1 cellular context compared by ENCODE assay signal in the genomic region with DNA sequence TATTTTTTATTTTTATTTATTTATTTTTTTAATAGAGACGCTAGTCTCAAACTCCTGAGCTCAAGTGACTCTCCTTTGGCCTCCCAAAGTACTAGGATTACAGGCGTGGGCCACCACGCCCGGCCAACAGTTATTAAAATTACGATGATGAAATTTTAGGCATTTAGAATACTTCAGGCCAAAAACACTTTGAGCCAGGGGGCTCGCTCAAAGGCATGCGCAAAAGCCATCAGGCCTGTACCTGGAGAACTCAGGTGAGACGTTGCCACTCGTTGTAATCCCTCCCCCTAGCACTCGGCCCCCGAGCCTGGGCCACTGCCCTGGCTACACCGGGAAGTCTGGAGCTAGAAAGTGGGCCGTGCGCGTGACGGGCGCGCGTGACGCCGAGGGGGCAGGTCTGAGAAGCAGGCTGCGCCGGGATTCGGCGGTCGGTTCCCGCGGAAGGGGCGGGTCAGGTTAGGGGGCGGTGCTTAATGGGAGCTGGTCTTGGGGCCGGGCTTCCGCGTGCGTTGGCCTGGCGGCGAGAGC.
TF ChIP-seq lines count a peak whose summit lies in the region.

No MANE protein-coding gene starts in this region.

TF ChIP-seq in HepG2, 621 proteins besides CTCF, POLR2A, EP300 and RAD21 (continued from another document and continues in another):
- TF ChIP-seq CEBPZ (IDR thresholded peaks at IDR 0.05; ENCODE audit: low read length) (no peak), MTA1 (CRISPR knock-in tag; IDR thresholded peaks at IDR 0.05; ENCODE audit: borderline replicate concordance) (peak; percentile 91; the same call in 1 of the 2 replicates), HNF4G (IDR thresholded peaks at IDR 0.05; ENCODE audit: borderline replicate concordance, low read depth, low read length) (no peak), HNF4G (CRISPR knock-in tag; IDR thresholded peaks at IDR 0.05; ENCODE audit: borderline replicate concordance, low read depth) (peak; percentile 31; the same call in 1 of the 2 replicates), KMT2B (CRISPR knock-in tag; IDR thresholded peaks at IDR 0.05) (peak; percentile 81), ISX (CRISPR knock-in tag; conservative IDR thresholded peaks at IDR 0.05) (no peak; the same call in 1 of the 2 replicates), TGIF2 (CRISPR knock-in tag; IDR thresholded peaks at IDR 0.05) (no peak), FOSL1 (CRISPR knock-in tag; IDR thresholded peaks at IDR 0.05; ENCODE audit: borderline replicate concordance) (no peak), DNMT1 (CRISPR knock-in tag; IDR thresholded peaks at IDR 0.05) (no peak), ZNF720 (CRISPR knock-in tag; IDR thresholded peaks at IDR 0.05) (peak; percentile 93; the same call in 1 of the 2 replicates), TP53 (CRISPR knock-in tag; conservative IDR thresholded peaks at IDR 0.05) (no peak), ZC3H4 (CRISPR knock-in tag; IDR thresholded peaks at IDR 0.05; ENCODE audit: borderline replicate concordance) (no peak; the same call in 1 of the 2 replicates), ZNF121 (CRISPR knock-in tag; IDR thresholded peaks at IDR 0.05) (peak; percentile 58; the same call in 1 of the 2 replicates), TOPORS (CRISPR knock-in tag; IDR thresholded peaks at IDR 0.05) (no peak), ATAD3A (CRISPR knock-in tag; IDR thresholded peaks at IDR 0.05) (no peak; the same call in 1 of the 2 replicates), ZNF839 (CRISPR knock-in tag; IDR thresholded peaks at IDR 0.05; ENCODE audit: borderline replicate concordance) (no peak), ZNF136 (CRISPR knock-in tag; IDR thresholded peaks at IDR 0.05; ENCODE audit: low read depth) (peak; percentile 99), NR2F6 (IDR thresholded peaks at IDR 0.05) (no peak), NR2F6 (CRISPR knock-in tag; IDR thresholded peaks at IDR 0.05) (peak; percentile 62; the same call in 1 of the 2 replicates), SMAD3 (CRISPR knock-in tag; IDR thresholded peaks at IDR 0.05) (peak; percentile 95), STAG1 (CRISPR knock-in tag; IDR thresholded peaks at IDR 0.05) (peak; percentile 25), ZNF281 (CRISPR knock-in tag; IDR thresholded peaks at IDR 0.05; ENCODE audit: borderline replicate concordance) (peak; percentile 72; the same call in 1 of the 2 replicates), ZFP36 (IDR thresholded peaks at IDR 0.05; ENCODE audit: borderline replicate concordance, low read depth, low read length, partially characterized antibody) (no peak), RAD51 (IDR thresholded peaks at IDR 0.05; ENCODE audit: borderline replicate concordance) (peak; percentile 34; the same call in 1 of the 2 replicates), PHF20 (CRISPR knock-in tag; IDR thresholded peaks at IDR 0.05) (peak; percentile 86), SOX5 (CRISPR knock-in tag; IDR thresholded peaks at IDR 0.05; ENCODE audit: borderline replicate concordance) (peak; percentile 79), ZNF607 (CRISPR knock-in tag; IDR thresholded peaks at IDR 0.05; ENCODE audit: borderline replicate concordance) (peak; percentile 85; the same call in 1 of the 2 replicates), ZFP37 (CRISPR knock-in tag; IDR thresholded peaks at IDR 0.05; ENCODE audit: borderline replicate concordance) (peak; percentile 98), ZZZ3 (CRISPR knock-in tag; IDR thresholded peaks at IDR 0.05; ENCODE audit: borderline replicate concordance) (peak; percentile 82; the same call in 1 of the 2 replicates), PRDM15 (CRISPR knock-in tag; IDR thresholded peaks at IDR 0.05) (no peak), FOXM1 (CRISPR knock-in tag; IDR thresholded peaks at IDR 0.05) (no peak), ZNF180 (CRISPR knock-in tag; IDR thresholded peaks at IDR 0.05; ENCODE audit: borderline replicate concordance, low read depth) (no peak), ZBTB7B (CRISPR knock-in tag; IDR thresholded peaks at IDR 0.05) (no peak; the same call in 1 of the 2 replicates)
- TF ChIP-seq, protein P1, sequence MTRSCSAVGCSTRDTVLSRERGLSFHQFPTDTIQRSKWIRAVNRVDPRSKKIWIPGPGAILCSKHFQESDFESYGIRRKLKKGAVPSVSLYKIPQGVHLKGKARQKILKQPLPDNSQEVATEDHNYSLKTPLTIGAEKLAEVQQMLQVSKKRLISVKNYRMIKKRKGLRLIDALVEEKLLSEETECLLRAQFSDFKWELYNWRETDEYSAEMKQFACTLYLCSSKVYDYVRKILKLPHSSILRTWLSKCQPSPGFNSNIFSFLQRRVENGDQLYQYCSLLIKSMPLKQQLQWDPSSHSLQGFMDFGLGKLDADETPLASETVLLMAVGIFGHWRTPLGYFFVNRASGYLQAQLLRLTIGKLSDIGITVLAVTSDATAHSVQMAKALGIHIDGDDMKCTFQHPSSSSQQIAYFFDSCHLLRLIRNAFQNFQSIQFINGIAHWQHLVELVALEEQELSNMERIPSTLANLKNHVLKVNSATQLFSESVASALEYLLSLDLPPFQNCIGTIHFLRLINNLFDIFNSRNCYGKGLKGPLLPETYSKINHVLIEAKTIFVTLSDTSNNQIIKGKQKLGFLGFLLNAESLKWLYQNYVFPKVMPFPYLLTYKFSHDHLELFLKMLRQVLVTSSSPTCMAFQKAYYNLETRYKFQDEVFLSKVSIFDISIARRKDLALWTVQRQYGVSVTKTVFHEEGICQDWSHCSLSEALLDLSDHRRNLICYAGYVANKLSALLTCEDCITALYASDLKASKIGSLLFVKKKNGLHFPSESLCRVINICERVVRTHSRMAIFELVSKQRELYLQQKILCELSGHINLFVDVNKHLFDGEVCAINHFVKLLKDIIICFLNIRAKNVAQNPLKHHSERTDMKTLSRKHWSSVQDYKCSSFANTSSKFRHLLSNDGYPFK (CRISPR knock-in tag; IDR thresholded peaks at IDR 0.05; ENCODE audit: borderline replicate concordance), result peak; percentile 29; the same call in 1 of the 2 replicates
- TF ChIP-seq, protein P2, sequence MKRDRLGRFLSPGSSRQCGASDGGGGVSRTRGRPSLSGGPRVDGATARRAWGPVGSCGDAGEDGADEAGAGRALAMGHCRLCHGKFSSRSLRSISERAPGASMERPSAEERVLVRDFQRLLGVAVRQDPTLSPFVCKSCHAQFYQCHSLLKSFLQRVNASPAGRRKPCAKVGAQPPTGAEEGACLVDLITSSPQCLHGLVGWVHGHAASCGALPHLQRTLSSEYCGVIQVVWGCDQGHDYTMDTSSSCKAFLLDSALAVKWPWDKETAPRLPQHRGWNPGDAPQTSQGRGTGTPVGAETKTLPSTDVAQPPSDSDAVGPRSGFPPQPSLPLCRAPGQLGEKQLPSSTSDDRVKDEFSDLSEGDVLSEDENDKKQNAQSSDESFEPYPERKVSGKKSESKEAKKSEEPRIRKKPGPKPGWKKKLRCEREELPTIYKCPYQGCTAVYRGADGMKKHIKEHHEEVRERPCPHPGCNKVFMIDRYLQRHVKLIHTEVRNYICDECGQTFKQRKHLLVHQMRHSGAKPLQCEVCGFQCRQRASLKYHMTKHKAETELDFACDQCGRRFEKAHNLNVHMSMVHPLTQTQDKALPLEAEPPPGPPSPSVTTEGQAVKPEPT (CRISPR knock-in tag; IDR thresholded peaks at IDR 0.05; ENCODE audit: low read depth), result peak; percentile 95; the same call in 1 of the 2 replicates
- TF ChIP-seq, protein P3, sequence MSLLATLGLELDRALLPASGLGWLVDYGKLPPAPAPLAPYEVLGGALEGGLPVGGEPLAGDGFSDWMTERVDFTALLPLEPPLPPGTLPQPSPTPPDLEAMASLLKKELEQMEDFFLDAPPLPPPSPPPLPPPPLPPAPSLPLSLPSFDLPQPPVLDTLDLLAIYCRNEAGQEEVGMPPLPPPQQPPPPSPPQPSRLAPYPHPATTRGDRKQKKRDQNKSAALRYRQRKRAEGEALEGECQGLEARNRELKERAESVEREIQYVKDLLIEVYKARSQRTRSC (CRISPR knock-in tag; IDR thresholded peaks at IDR 0.05; ENCODE audit: low read depth), result 0 out of 2 replicates have a peak, but pooled peaks have one; percentile 24
- TF ChIP-seq, protein P4, sequence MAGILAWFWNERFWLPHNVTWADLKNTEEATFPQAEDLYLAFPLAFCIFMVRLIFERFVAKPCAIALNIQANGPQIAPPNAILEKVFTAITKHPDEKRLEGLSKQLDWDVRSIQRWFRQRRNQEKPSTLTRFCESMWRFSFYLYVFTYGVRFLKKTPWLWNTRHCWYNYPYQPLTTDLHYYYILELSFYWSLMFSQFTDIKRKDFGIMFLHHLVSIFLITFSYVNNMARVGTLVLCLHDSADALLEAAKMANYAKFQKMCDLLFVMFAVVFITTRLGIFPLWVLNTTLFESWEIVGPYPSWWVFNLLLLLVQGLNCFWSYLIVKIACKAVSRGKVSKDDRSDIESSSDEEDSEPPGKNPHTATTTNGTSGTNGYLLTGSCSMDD (CRISPR knock-in tag; IDR thresholded peaks at IDR 0.05), result no peak
- TF ChIP-seq, protein P5, sequence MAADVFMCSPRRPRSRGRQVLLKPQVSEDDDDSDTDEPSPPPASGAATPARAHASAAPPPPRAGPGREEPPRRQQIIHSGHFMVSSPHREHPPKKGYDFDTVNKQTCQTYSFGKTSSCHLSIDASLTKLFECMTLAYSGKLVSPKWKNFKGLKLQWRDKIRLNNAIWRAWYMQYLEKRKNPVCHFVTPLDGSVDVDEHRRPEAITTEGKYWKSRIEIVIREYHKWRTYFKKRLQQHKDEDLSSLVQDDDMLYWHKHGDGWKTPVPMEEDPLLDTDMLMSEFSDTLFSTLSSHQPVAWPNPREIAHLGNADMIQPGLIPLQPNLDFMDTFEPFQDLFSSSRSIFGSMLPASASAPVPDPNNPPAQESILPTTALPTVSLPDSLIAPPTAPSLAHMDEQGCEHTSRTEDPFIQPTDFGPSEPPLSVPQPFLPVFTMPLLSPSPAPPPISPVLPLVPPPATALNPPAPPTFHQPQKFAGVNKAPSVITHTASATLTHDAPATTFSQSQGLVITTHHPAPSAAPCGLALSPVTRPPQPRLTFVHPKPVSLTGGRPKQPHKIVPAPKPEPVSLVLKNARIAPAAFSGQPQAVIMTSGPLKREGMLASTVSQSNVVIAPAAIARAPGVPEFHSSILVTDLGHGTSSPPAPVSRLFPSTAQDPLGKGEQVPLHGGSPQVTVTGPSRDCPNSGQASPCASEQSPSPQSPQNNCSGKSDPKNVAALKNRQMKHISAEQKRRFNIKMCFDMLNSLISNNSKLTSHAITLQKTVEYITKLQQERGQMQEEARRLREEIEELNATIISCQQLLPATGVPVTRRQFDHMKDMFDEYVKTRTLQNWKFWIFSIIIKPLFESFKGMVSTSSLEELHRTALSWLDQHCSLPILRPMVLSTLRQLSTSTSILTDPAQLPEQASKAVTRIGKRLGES (CRISPR knock-in tag; IDR thresholded peaks at IDR 0.05; ENCODE audit: borderline replicate concordance), result no peak
